1 cellular context compared by ENCODE assay signal in genomic region chr10:61765176-61766087, GRCh38.
A peak's percentile ranks its signal among the peaks of the same experiment; 100 is the strongest.
TF ChIP-seq lines count a peak whose summit lies in the region.

No MANE protein-coding gene starts in this region.

TF ChIP-seq in K562, 482 proteins besides CTCF, POLR2A, EP300 and RAD21 (continued from another document and continues in another):
- TF ChIP-seq ZNF589 (CRISPR knock-in tag; IDR thresholded peaks at IDR 0.05; ENCODE audit: low read depth) (peak; percentile 100), RBM34 (IDR thresholded peaks at IDR 0.05; ENCODE audit: borderline replicate concordance, insufficient read depth, low read length) (no peak), THAP12 (CRISPR knock-in tag; IDR thresholded peaks at IDR 0.05) (0 out of 2 replicates have a peak, but pooled peaks have one; percentile 54), ETS2 (tag; IDR thresholded peaks at IDR 0.05; ENCODE audit: borderline replicate concordance, poor library complexity, severe bottlenecking) (no peak), MTF1 (CRISPR knock-in tag; IDR thresholded peaks at IDR 0.05; ENCODE audit: borderline replicate concordance) (no peak), RBM14 (IDR thresholded peaks at IDR 0.05; ENCODE audit: borderline replicate concordance, insufficient read depth, low read depth, low read length) (no peak), NKRF (IDR thresholded peaks at IDR 0.05; ENCODE audit: borderline replicate concordance) (no peak), NR2F6 (CRISPR knock-in tag; IDR thresholded peaks at IDR 0.05) (no peak), ZNF146 (CRISPR knock-in tag; IDR thresholded peaks at IDR 0.05; ENCODE audit: unreplicated experiment) (no peak), ZKSCAN8 (CRISPR knock-in tag; IDR thresholded peaks at IDR 0.05) (peak; percentile 96), IRF2 (CRISPR knock-in tag; IDR thresholded peaks at IDR 0.05) (no peak), ZBTB9 (CRISPR knock-in tag; IDR thresholded peaks at IDR 0.05) (peak; percentile 98), ZNF277 (CRISPR knock-in tag; IDR thresholded peaks at IDR 0.05; ENCODE audit: borderline replicate concordance) (no peak), NR0B1 (IDR thresholded peaks at IDR 0.05; ENCODE audit: partially characterized antibody) (no peak), ZBTB43 (CRISPR knock-in tag; IDR thresholded peaks at IDR 0.05) (no peak), ZNF184 (CRISPR knock-in tag; IDR thresholded peaks at IDR 0.05) (no peak), ZBTB49 (CRISPR knock-in tag; IDR thresholded peaks at IDR 0.05; ENCODE audit: borderline replicate concordance) (no peak), KAT2B (IDR thresholded peaks at IDR 0.05; ENCODE audit: low read depth, low read length) (no peak), PHTF2 (CRISPR knock-in tag; IDR thresholded peaks at IDR 0.05) (no peak), ZNF584 (CRISPR knock-in tag; IDR thresholded peaks at IDR 0.05; ENCODE audit: low read depth) (peak; percentile 99), POLR2AphosphoS5 (IDR thresholded peaks at IDR 0.05; ENCODE audit: control insufficient read depth, insufficient read depth, low read depth, low read length) (peak; percentile 99), ZNF395 (CRISPR knock-in tag; IDR thresholded peaks at IDR 0.05) (peak; percentile 99), RBM39 (optimal IDR thresholded peaks at IDR 0.05; ENCODE audit: low read depth, low read length) (no peak), STAG1 (CRISPR knock-in tag; IDR thresholded peaks at IDR 0.05; ENCODE audit: borderline replicate concordance) (no peak), FOXM1 (IDR thresholded peaks at IDR 0.05; ENCODE audit: low read depth) (peak; percentile 100), FOXM1 (CRISPR knock-in tag; IDR thresholded peaks at IDR 0.05; ENCODE audit: low read depth) (no peak), JUN (IDR thresholded peaks at IDR 0.05; ENCODE audit: borderline replicate concordance, low read depth, low read length) (peak; percentile 90), JUN (CRISPR knock-in tag; IDR thresholded peaks at IDR 0.05; ENCODE audit: borderline replicate concordance) (no peak), ARID4B (CRISPR knock-in tag; IDR thresholded peaks at IDR 0.05) (no peak), RUNX1 (IDR thresholded peaks at IDR 0.05; ENCODE audit: low read depth) (peak; percentile 100), HNRNPLL (IDR thresholded peaks at IDR 0.05; ENCODE audit: low read depth, low read length, poor library complexity, severe bottlenecking) (no peak), DACH1 (IDR thresholded peaks at IDR 0.05; ENCODE audit: partially characterized antibody) (peak; percentile 87), TAL1 (IDR thresholded peaks at IDR 0.05) (peak; percentile 100), SRSF3 (IDR thresholded peaks at IDR 0.05; ENCODE audit: insufficient read depth, low read length) (no peak), SMARCE1 (IDR thresholded peaks at IDR 0.05) (peak; percentile 100), TARDBP (IDR thresholded peaks at IDR 0.05) (peak; percentile 99), ESRRB (CRISPR knock-in tag; IDR thresholded peaks at IDR 0.05; ENCODE audit: borderline replicate concordance) (no peak), ASH1L (IDR thresholded peaks at IDR 0.05; ENCODE audit: borderline replicate concordance, low read depth, partially characterized antibody) (peak; percentile 77), ESRRA (IDR thresholded peaks at IDR 0.05; ENCODE audit: borderline replicate concordance, low read depth) (peak; percentile 100; the same call in 1 of the 2 replicates), ETV5 (CRISPR knock-in tag; IDR thresholded peaks at IDR 0.05; ENCODE audit: low read depth) (peak; percentile 99), ARID3A (IDR thresholded peaks at IDR 0.05; ENCODE audit: borderline replicate concordance, low read depth, low read length) (peak; percentile 99), CBX8 (IDR thresholded peaks at IDR 0.05; ENCODE audit: borderline replicate concordance, extremely low read depth, low read depth, low read length, poor library complexity, severe bottlenecking) (no peak)
